ENCODE assay signal across 19 cellular contexts in the genomic region with DNA sequence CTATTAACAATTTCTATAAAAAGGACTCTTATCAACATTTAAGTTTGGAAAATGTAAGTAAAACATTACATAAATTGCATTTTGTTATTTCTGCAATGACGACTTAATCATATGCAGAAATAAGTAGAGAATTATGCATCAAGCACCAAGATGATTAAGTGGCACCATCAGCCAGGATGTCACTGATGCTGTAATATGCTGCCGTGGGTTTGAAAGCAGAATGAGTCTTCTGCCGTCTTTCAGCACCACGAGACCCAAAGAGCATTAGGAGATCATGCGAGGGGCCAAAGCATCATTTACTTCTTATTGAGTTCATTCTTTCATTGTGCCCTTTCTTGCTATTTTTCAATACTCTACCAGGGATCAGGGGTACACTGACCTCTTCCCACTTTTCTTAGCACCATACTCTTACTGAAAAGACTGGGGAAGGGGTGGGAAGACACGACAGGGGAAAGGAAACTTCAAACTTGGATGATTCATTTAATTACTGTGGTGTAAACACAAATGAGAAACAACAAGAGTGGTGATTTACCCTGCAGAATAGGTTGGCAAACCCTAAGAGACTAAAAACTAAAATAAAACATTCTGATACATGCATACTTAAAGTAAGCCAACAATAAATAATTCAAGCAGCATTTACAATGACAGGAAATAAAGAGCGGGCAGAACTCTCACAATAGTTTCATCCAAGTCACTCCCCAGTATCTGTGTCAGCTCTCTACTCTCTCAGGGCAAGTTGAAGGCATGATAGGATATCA.
DNase-seq lines count a peak whose midpoint lies in the region; ATAC-seq and TF ChIP-seq lines count a peak whose summit lies in the region.
"Had no signal": no experiment of that assay in that cellular context is flagged by ENCODE, and none has a peak within 500 bp of the region (broad histone marks: within the 10 kb centered on the region; RNA-seq: fewer than 3 reads in every experiment).

No MANE protein-coding gene starts in this region.

- H3K4me3 Mint-ChIP-seq in immature natural killer cell (no peak overlapping the region), mesothelial cell of epicardium (no peak overlapping the region)

- H3K27me3 Mint-ChIP-seq in immature natural killer cell (ENCODE audit: low read depth in 3 of 3) (peaks cover 0 to 2% (median 0%) of the 10 kb centered on the region in 3 donors), mesothelial cell of epicardium (ENCODE audit: low read depth) (no peaks in the 10 kb centered on the region)

- H3K9me3 Mint-ChIP-seq in activated naive CD4-positive, alpha-beta T cell treated with anti-CD3 and anti-CD28 coated beads, Interleukin-2, amount 50 U/mL, for 72 hours = no peaks in the 10 kb centered on the region
- no peaks in the 10 kb centered on the region for H3K9me3 Mint-ChIP-seq in immature natural killer cell
- no peaks in the 10 kb centered on the region for H3K9me3 Mint-ChIP-seq in mesothelial cell of epicardium

- WGBS in lower leg skin, 2 donors = 81 to 82% methylated on average over 7 of the region's 7 CpGs

- TF ChIP-seq POLR2A in lower leg skin (IDR thresholded peaks at IDR 0.05) = no peak

- intact Hi-C loops in lower leg skin (cut with DNase I; ENCODE audit: low total_unique reads) = no loop called here

- peaks cover 4 to 13% of the 10 kb centered on the region in 2 donors for H3K36me3 Mint-ChIP-seq in activated naive CD4-positive, alpha-beta T cell treated with anti-CD3 and anti-CD28 coated beads, Interleukin-2, amount 50 U/mL, for 72 hours
- peaks cover 8 to 28% (median 17%) of the 10 kb centered on the region in 3 donors for H3K36me3 Mint-ChIP-seq in immature natural killer cell
- H3K36me3 Mint-ChIP-seq in mesothelial cell of epicardium = peaks cover 14% of the 10 kb centered on the region

- H3K27ac Mint-ChIP-seq in activated naive CD4-positive, alpha-beta T cell treated with anti-CD3 and anti-CD28 coated beads, Interleukin-2, amount 50 U/mL, for 72 hours = peak overlapping the region; percentile 6 to 32
- H3K27ac Mint-ChIP-seq in immature natural killer cell (peak overlapping the region; percentile 13 to 61 (median 42)), mesothelial cell of epicardium (no peak overlapping the region)

- no peak for TF ChIP-seq CTCF in mesothelial cell of epicardium (IDR thresholded peaks at IDR 0.05; ENCODE audit: unreplicated experiment)
- no peak for TF ChIP-seq CTCF in lower leg skin (IDR thresholded peaks at IDR 0.05)

- H3K4me3 ChIP-seq in lower leg skin (ENCODE audit: low read depth, poor library complexity, severe bottlenecking) = no peak overlapping the region
- H3K4me3 ChIP-seq: BLaER1, GM12878, MG63, PC-9 had no signal

- DNase-seq in activated CD4-positive, CD25-positive, alpha-beta regulatory T cell (lab: John Stamatoyannopoulos, UW) = no peak
- no peak for DNase-seq in activated naive CD4-positive, alpha-beta T cell treated with anti-CD3 and anti-CD28 coated beads, Interleukin-2, amount 50 U/mL, for 72 hours (ENCODE audit: low spot score in 2 of 2)
- DNase-seq in activated naive CD4-positive, alpha-beta T cell treated with anti-CD3 and anti-CD28 coated beads, Interleukin-2, amount 50 U/mL, for 16 hours = no peak
- DNase-seq in immature natural killer cell (no peak), mesothelial cell of epicardium (ENCODE audit: low spot score in 2 of 2, unreplicated experiment in 2 of 2) (no peak), lower leg skin (ENCODE audit: low spot score in 2 of 2) (no peak)
- no peak for DNase-seq in stimulated activated CD4-positive, alpha-beta T cell treated with anti-CD3 and anti-CD28 coated beads, Interleukin-2, amount 100 ng/mL, for 24 hours
- DNase-seq: Caco-2, DMS53, HCEC 1CT, MG63, NCI-H1105, NCI-H1694 treated with DMSO at 0.1 percent for 48 hours, NCI-H446, NCI-H774, PC-9 had no signal

- ATAC-seq in activated CD4-positive, CD25-positive, alpha-beta regulatory T cell treated with anti-CD3 and anti-CD28 coated beads, Interleukin-2, amount 50 U/mL, for 24 hours = peak; percentile 13 to 52
- peak in 1 of 2 donors; percentile 39 for ATAC-seq in activated naive CD4-positive, alpha-beta T cell treated with anti-CD3 and anti-CD28 coated beads, Interleukin-2, amount 50 U/mL, for 72 hours
- ATAC-seq: GM12878 had no signal

- H3K4me1 Mint-ChIP-seq in immature natural killer cell (no peaks in the 10 kb centered on the region), mesothelial cell of epicardium (no peaks in the 10 kb centered on the region)
